ENCODE assay signal across 1 cellular context in genomic region chr15:25250906-25251622, GRCh38.
TF ChIP-seq lines count a peak whose summit lies in the region.

No MANE protein-coding gene starts in this region.

TF ChIP-seq in WTC11, 78 proteins besides CTCF, POLR2A, EP300 and RAD21 (continued from another document):
- TF ChIP-seq STAT6 (CRISPR knock-in tag; conservative IDR thresholded peaks at IDR 0.05; ENCODE audit: low read depth), result no peak
- no peak for TF ChIP-seq ATF1 (CRISPR knock-in tag; IDR thresholded peaks at IDR 0.05)
- TF ChIP-seq NFATC4 (CRISPR knock-in tag; IDR thresholded peaks at IDR 0.05), result no peak
